10 cellular contexts compared by ENCODE assay signal in the genomic region with DNA sequence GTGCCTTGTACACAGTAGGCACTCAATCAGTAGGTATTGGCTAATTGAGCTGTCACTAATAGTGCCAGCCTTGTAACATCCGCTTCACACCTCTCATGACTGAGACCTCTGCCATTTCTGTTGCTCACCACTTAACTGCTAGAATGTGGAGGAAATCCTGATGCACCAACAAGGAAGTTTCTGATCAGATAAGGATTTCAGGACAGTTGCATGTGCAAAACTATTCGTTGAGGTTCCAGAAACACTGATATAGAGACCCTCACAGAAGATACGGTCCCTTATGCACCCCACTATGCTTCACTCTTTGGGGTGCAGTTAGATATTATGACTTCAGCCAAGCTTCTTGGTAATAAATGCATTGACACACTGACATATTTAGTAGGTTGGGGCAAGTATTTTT. TPM values are rescaled to one million over a fixed set of nuclear protein-coding genes. Genes with fewer than 3 reads are reported as not detected.
"Had no signal": no experiment of that assay in that cellular context is flagged by ENCODE, and none has a peak within 500 bp of the region (broad histone marks: within the 10 kb centered on the region; RNA-seq: fewer than 3 reads in every experiment).

No MANE protein-coding gene starts in this region.

- H3K4me2 ChIP-seq: KMS-11 had no signal

- H3K9ac ChIP-seq: KMS-11 had no signal

- DNase-seq: IMR-90, KBM-7, KG1 had no signal

- FAIRE-seq: HepG2, HTR-8/SVneo had no signal

- H3K27ac ChIP-seq: HL-60, KMS-11 had no signal

- ATAC-seq: HepG2 had no signal

RNA-seq across cellular contexts. Expression of gene HAND1, which starts 21.5 kb away (rescaled TPM):
- total RNA-seq: HepG2, HT-29, HT1080, IMR-90 had no signal
- polyA plus RNA-seq: HepG2, IgD-negative memory B cell, IMR-90 had no signal
